Comparison of ENCODE assay signal across 18 cellular contexts in the genomic region with DNA sequence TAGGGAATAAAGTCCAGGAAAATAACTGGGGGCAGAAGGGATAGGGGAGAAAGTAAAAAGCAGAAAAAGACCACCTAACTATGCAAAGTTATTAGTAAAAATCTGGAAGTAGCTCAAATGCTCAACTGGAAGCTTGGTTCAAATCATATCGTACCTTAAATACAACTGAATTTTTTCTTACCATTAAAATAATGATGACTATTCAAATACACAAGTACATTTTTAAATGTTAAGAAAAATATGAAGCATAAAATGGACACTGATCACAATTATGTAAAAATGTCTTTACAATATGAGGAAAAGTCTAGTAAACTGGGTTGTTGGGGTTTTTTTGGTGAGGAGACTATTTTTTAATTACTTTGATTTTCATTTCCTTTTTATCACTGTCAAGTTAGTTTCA. TPM values are rescaled to one million over a fixed set of nuclear protein-coding genes. Genes with fewer than 3 reads are reported as not detected.
DNase-seq lines count a peak whose midpoint lies in the region; ATAC-seq and TF ChIP-seq lines count a peak whose summit lies in the region.
"Had no signal": no experiment of that assay in that cellular context is flagged by ENCODE, and none has a peak within 500 bp of the region (broad histone marks: within the 10 kb centered on the region; RNA-seq: fewer than 3 reads in every experiment).

No MANE protein-coding gene starts in this region.

- no peak overlapping the region for H3K27ac Mint-ChIP-seq in T-helper 2 cell treated with Interferon-gamma antibody and Interleukin-4, amounts not matched to agents 5 μg/mL and 100 μg/mL, for 36 hours
- H3K27ac Mint-ChIP-seq in activated T-helper 2 cell treated with anti-CD3 and anti-CD28 coated beads, Interferon-gamma antibody, Interleukin-2, Interleukin-4, amounts not matched to agents 10 μg/mL and 5 μg/mL and 100 μg/mL, durations not matched to agents 14 hours and 24 hours and 36 hours: no peak overlapping the region
- no peak overlapping the region for H3K27ac Mint-ChIP-seq in natural killer cell treated with Interleukin-12 subunit alpha and Interleukin-12 subunit beta and Interleukin-15 and Interleukin-18, amount 100 ng/mL, for 72 hours
- H3K27ac Mint-ChIP-seq: activated CD4-positive, alpha-beta T cell treated with anti-CD3 and anti-CD28 coated beads for 36 hours had no signal

- H3K9me3 Mint-ChIP-seq in T-helper 2 cell treated with Interferon-gamma antibody and Interleukin-4, amounts not matched to agents 5 μg/mL and 100 μg/mL, for 36 hours: no peaks in the 10 kb centered on the region
- H3K9me3 Mint-ChIP-seq in activated T-helper 2 cell treated with anti-CD3 and anti-CD28 coated beads, Interferon-gamma antibody, Interleukin-2, Interleukin-4, amounts not matched to agents 10 μg/mL and 5 μg/mL and 100 μg/mL, durations not matched to agents 14 hours and 24 hours and 36 hours: no peaks in the 10 kb centered on the region
- no peaks in the 10 kb centered on the region for H3K9me3 Mint-ChIP-seq in natural killer cell treated with Interleukin-12 subunit alpha and Interleukin-12 subunit beta and Interleukin-15 and Interleukin-18, amount 100 ng/mL, for 72 hours
- H3K9me3 Mint-ChIP-seq: central memory CD8-positive, alpha-beta T cell had no signal

- H3K4me3 Mint-ChIP-seq in T-helper 2 cell treated with Interferon-gamma antibody and Interleukin-4, amounts not matched to agents 5 μg/mL and 100 μg/mL, for 36 hours: peak overlapping the region; percentile 43
- H3K4me3 Mint-ChIP-seq in activated T-helper 2 cell treated with anti-CD3 and anti-CD28 coated beads, Interferon-gamma antibody, Interleukin-2, Interleukin-4, amounts not matched to agents 10 μg/mL and 5 μg/mL and 100 μg/mL, durations not matched to agents 14 hours and 24 hours and 36 hours (ENCODE audit: low read depth): peak overlapping the region; percentile 26
- peak overlapping the region; percentile 93 for H3K4me3 Mint-ChIP-seq in natural killer cell treated with Interleukin-12 subunit alpha and Interleukin-12 subunit beta and Interleukin-15 and Interleukin-18, amount 100 ng/mL, for 72 hours

- H3K4me1 Mint-ChIP-seq in T-helper 2 cell treated with Interferon-gamma antibody and Interleukin-4, amounts not matched to agents 5 μg/mL and 100 μg/mL, for 36 hours (ENCODE audit: low read depth): peaks cover 19% of the 10 kb centered on the region
- peaks cover 14% of the 10 kb centered on the region for H3K4me1 Mint-ChIP-seq in activated T-helper 2 cell treated with anti-CD3 and anti-CD28 coated beads, Interferon-gamma antibody, Interleukin-2, Interleukin-4, amounts not matched to agents 10 μg/mL and 5 μg/mL and 100 μg/mL, durations not matched to agents 14 hours and 24 hours and 36 hours (ENCODE audit: low read depth)
- H3K4me1 Mint-ChIP-seq in natural killer cell treated with Interleukin-12 subunit alpha and Interleukin-12 subunit beta and Interleukin-15 and Interleukin-18, amount 100 ng/mL, for 72 hours (ENCODE audit: low read depth in 2 of 2): peaks cover 6 to 8% of the 10 kb centered on the region in 2 donors

- no peak for ATAC-seq in natural killer cell treated with Interleukin-12 subunit alpha and Interleukin-12 subunit beta and Interleukin-15 and Interleukin-18, amount 100 ng/mL, for 72 hours
- no peak for ATAC-seq in HG03095 (IDR thresholded peaks at IDR 0.05; ENCODE audit: unreplicated experiment)
- ATAC-seq: activated CD4-positive, alpha-beta T cell treated with anti-CD3 and anti-CD28 coated beads for 36 hours had no signal

- peak overlapping the region; percentile 89; the same call in 1 of the 2 replicates for H3K4me3 ChIP-seq in GM12865 (ENCODE audit: low read depth, low read length)

- no peak for TF ChIP-seq CTCF in GM12865 (IDR thresholded peaks at IDR 0.05; ENCODE audit: insufficient read depth, low read depth, low read length, missing control alignments)

- intact Hi-C loops in activated T-helper 2 cell treated with anti-CD3 and anti-CD28 coated beads, Interferon-gamma antibody, Interleukin-2, Interleukin-4, amounts not matched to agents 10 μg/mL and 5 μg/mL and 100 μg/mL, durations not matched to agents 14 hours and 24 hours and 36 hours (cut with micrococcal nuclease): no loop called here

- H3K27me3 Mint-ChIP-seq in T-helper 2 cell treated with Interferon-gamma antibody and Interleukin-4, amounts not matched to agents 5 μg/mL and 100 μg/mL, for 36 hours (ENCODE audit: low read depth): peaks cover 4% of the 10 kb centered on the region
- no peaks in the 10 kb centered on the region for H3K27me3 Mint-ChIP-seq in activated T-helper 2 cell treated with anti-CD3 and anti-CD28 coated beads, Interferon-gamma antibody, Interleukin-2, Interleukin-4, amounts not matched to agents 10 μg/mL and 5 μg/mL and 100 μg/mL, durations not matched to agents 14 hours and 24 hours and 36 hours (ENCODE audit: low read depth)
- H3K27me3 Mint-ChIP-seq in natural killer cell treated with Interleukin-12 subunit alpha and Interleukin-12 subunit beta and Interleukin-15 and Interleukin-18, amount 100 ng/mL, for 72 hours: no peaks in the 10 kb centered on the region
- H3K27me3 Mint-ChIP-seq: activated CD4-positive, alpha-beta T cell treated with anti-CD3 and anti-CD28 coated beads for 36 hours; central memory CD8-positive, alpha-beta T cell had no signal

- no peak for DNase-seq in T-helper 2 cell treated with Interferon-gamma antibody and Interleukin-4, amounts not matched to agents 5 μg/mL and 100 μg/mL, for 36 hours (ENCODE audit: low spot score)
- DNase-seq in T-helper 2 cell (no peak), GM12865 (ENCODE audit: low read depth) (no peak), LoVo (ENCODE audit: low spot score) (no peak), pons (ENCODE audit: low spot score) (no peak)
- no peak for DNase-seq in activated T-helper 2 cell treated with anti-CD3 and anti-CD28 coated beads, Interferon-gamma antibody, Interleukin-2, Interleukin-4, amounts not matched to agents 10 μg/mL and 5 μg/mL and 100 μg/mL, durations not matched to agents 14 hours and 24 hours and 36 hours (ENCODE audit: low spot score)
- no peak for DNase-seq in natural killer cell treated with Interleukin-12 subunit alpha and Interleukin-12 subunit beta and Interleukin-15 and Interleukin-18, amount 100 ng/mL, for 72 hours (ENCODE audit: low spot score)
- DNase-seq: activated CD4-positive, alpha-beta T cell treated with anti-CD3 and anti-CD28 coated beads for 36 hours; activated CD8-positive, alpha-beta memory T cell treated with anti-CD3 and anti-CD28 coated beads, Interleukin-2, amount 50 U/mL, for 4 hours; activated gamma-delta T cell treated with Interleukin-2 at 50 U/mL for 16 hours; aorta; erythroblast; foreskin melanocyte; NCI-H510A; stomach; trophoblast cell had no signal

- H3K36me3 Mint-ChIP-seq in T-helper 2 cell treated with Interferon-gamma antibody and Interleukin-4, amounts not matched to agents 5 μg/mL and 100 μg/mL, for 36 hours (ENCODE audit: low read depth): peaks cover 11% of the 10 kb centered on the region
- H3K36me3 Mint-ChIP-seq in activated T-helper 2 cell treated with anti-CD3 and anti-CD28 coated beads, Interferon-gamma antibody, Interleukin-2, Interleukin-4, amounts not matched to agents 10 μg/mL and 5 μg/mL and 100 μg/mL, durations not matched to agents 14 hours and 24 hours and 36 hours (ENCODE audit: low read depth): peaks cover 14% of the 10 kb centered on the region
- no peaks in the 10 kb centered on the region for H3K36me3 Mint-ChIP-seq in natural killer cell treated with Interleukin-12 subunit alpha and Interleukin-12 subunit beta and Interleukin-15 and Interleukin-18, amount 100 ng/mL, for 72 hours

RNA-seq across cellular contexts. Expression of a gene that starts 3.1 kb away (rescaled TPM):
- total RNA-seq in activated T-helper 2 cell treated with anti-CD3 and anti-CD28 coated beads, Interferon-gamma antibody, Interleukin-2, Interleukin-4, amounts not matched to agents 10 μg/mL and 5 μg/mL and 100 μg/mL, durations not matched to agents 14 hours and 24 hours and 36 hours: 23.6 and 27.7 TPM in 2 replicates
- 10 to 100 TPM; 32.3 to 32.8 TPM for total RNA-seq in natural killer cell treated with Interleukin-12 subunit alpha and Interleukin-12 subunit beta and Interleukin-15 and Interleukin-18, amount 100 ng/mL, for 72 hours

Comparison
In these comparisons a context has a peak if more than half of its experiments do, and no peak if none do; other contexts are left out.
1. H3K4me3 Mint-ChIP-seq: peak in every context shown above with its lines; median percentile 93 in natural killer cell treated with Interleukin-12 subunit alpha and Interleukin-12 subunit beta and Interleukin-15 and Interleukin-18, amount 100 ng/mL, for 72 hours; 43 in T-helper 2 cell treated with Interferon-gamma antibody and Interleukin-4, amounts not matched to agents 5 μg/mL and 100 μg/mL, for 36 hours; 26 in activated T-helper 2 cell treated with anti-CD3 and anti-CD28 coated beads, Interferon-gamma antibody, Interleukin-2, Interleukin-4, amounts not matched to agents 10 μg/mL and 5 μg/mL and 100 μg/mL, durations not matched to agents 14 hours and 24 hours and 36 hours.